11 cellular contexts compared by ENCODE assay signal in genomic region chr10:22259280-22259679, GRCh38. TPM values are rescaled to one million over a fixed set of nuclear protein-coding genes. Genes with fewer than 3 reads are reported as not detected.
DNase-seq lines count a peak whose midpoint lies in the region; ATAC-seq and TF ChIP-seq lines count a peak whose summit lies in the region.
"Had no signal": no experiment of that assay in that cellular context is flagged by ENCODE, and none has a peak within 500 bp of the region (broad histone marks: within the 10 kb centered on the region; RNA-seq: fewer than 3 reads in every experiment).

No MANE protein-coding gene starts in this region.

- H3K4me3 Mint-ChIP-seq in activated naive CD4-positive, alpha-beta T cell treated with anti-CD3 and anti-CD28 coated beads, Interleukin-2, amount 50 U/mL, for 24 hours, result no peak overlapping the region
- no peak overlapping the region for H3K4me3 Mint-ChIP-seq in activated naive CD8-positive, alpha-beta T cell treated with anti-CD3 and anti-CD28 coated beads, Interleukin-2, amount 50 U/mL, for 24 hours
- no peak overlapping the region for H3K4me3 Mint-ChIP-seq in osteocyte (ENCODE audit: unreplicated experiment)

- no peaks in the 10 kb centered on the region for H3K9me3 ChIP-seq in ascending aorta

- intact Hi-C loops in ascending aorta (cut with DNase I), result loop anchor here (10.0 kb wide), 2 partner anchors 456 to 764 kb away; partner anchors contain the start of gene PIP4K2A

- ATAC-seq in activated naive CD8-positive, alpha-beta T cell treated with anti-CD3 and anti-CD28 coated beads, Interleukin-2, amount 50 U/mL, for 24 hours, result peak; percentile 78
- ATAC-seq in GM19397 (IDR thresholded peaks at IDR 0.05; ENCODE audit: unreplicated experiment), result no peak

- peaks cover 34% of the 10 kb centered on the region for H3K4me1 Mint-ChIP-seq in activated naive CD4-positive, alpha-beta T cell treated with anti-CD3 and anti-CD28 coated beads, Interleukin-2, amount 50 U/mL, for 24 hours
- peaks cover 15% of the 10 kb centered on the region for H3K4me1 Mint-ChIP-seq in activated naive CD8-positive, alpha-beta T cell treated with anti-CD3 and anti-CD28 coated beads, Interleukin-2, amount 50 U/mL, for 24 hours
- no peaks in the 10 kb centered on the region for H3K4me1 Mint-ChIP-seq in osteocyte (ENCODE audit: unreplicated experiment)

- no peaks in the 10 kb centered on the region for H3K4me1 ChIP-seq in ascending aorta

- peak overlapping the region; percentile 25 for H3K27ac Mint-ChIP-seq in activated naive CD4-positive, alpha-beta T cell treated with anti-CD3 and anti-CD28 coated beads, Interleukin-2, amount 50 U/mL, for 24 hours
- no peak overlapping the region for H3K27ac Mint-ChIP-seq in activated naive CD8-positive, alpha-beta T cell treated with anti-CD3 and anti-CD28 coated beads, Interleukin-2, amount 50 U/mL, for 24 hours
- no peak overlapping the region for H3K27ac Mint-ChIP-seq in osteocyte (ENCODE audit: unreplicated experiment)

- no peaks in the 10 kb centered on the region for H3K27me3 ChIP-seq in ascending aorta

- H3K27me3 Mint-ChIP-seq in activated naive CD4-positive, alpha-beta T cell treated with anti-CD3 and anti-CD28 coated beads, Interleukin-2, amount 50 U/mL, for 24 hours, result peaks cover 6% of the 10 kb centered on the region
- H3K27me3 Mint-ChIP-seq in activated naive CD8-positive, alpha-beta T cell treated with anti-CD3 and anti-CD28 coated beads, Interleukin-2, amount 50 U/mL, for 24 hours, result peaks cover 38% of the 10 kb centered on the region
- peaks cover 65% of the 10 kb centered on the region for H3K27me3 Mint-ChIP-seq in osteocyte (ENCODE audit: unreplicated experiment)

- H3K36me3 Mint-ChIP-seq in activated naive CD4-positive, alpha-beta T cell treated with anti-CD3 and anti-CD28 coated beads, Interleukin-2, amount 50 U/mL, for 24 hours, result no peaks in the 10 kb centered on the region
- H3K36me3 Mint-ChIP-seq in activated naive CD8-positive, alpha-beta T cell treated with anti-CD3 and anti-CD28 coated beads, Interleukin-2, amount 50 U/mL, for 24 hours (ENCODE audit: low read depth), result no peaks in the 10 kb centered on the region
- H3K36me3 Mint-ChIP-seq in osteocyte (ENCODE audit: unreplicated experiment), result no peaks in the 10 kb centered on the region
- H3K36me3 Mint-ChIP-seq: CD8-positive, alpha-beta memory T cell had no signal

- TF ChIP-seq CTCF in osteocyte (IDR thresholded peaks at IDR 0.05) (peak; percentile 27), ascending aorta (IDR thresholded peaks at IDR 0.05) (peak in 1 of 3 experiments; percentile 16)

- no peaks in the 10 kb centered on the region for H3K9me3 Mint-ChIP-seq in activated naive CD4-positive, alpha-beta T cell treated with anti-CD3 and anti-CD28 coated beads, Interleukin-2, amount 50 U/mL, for 24 hours
- H3K9me3 Mint-ChIP-seq in activated naive CD8-positive, alpha-beta T cell treated with anti-CD3 and anti-CD28 coated beads, Interleukin-2, amount 50 U/mL, for 24 hours, result no peaks in the 10 kb centered on the region
- no peaks in the 10 kb centered on the region for H3K9me3 Mint-ChIP-seq in osteocyte (ENCODE audit: unreplicated experiment)
- H3K9me3 Mint-ChIP-seq: CD8-positive, alpha-beta memory T cell had no signal

- no peaks in the 10 kb centered on the region for H3K36me3 ChIP-seq in ascending aorta

- H3K4me3 ChIP-seq in ascending aorta, result no peak overlapping the region

- no peak for DNase-seq in activated naive CD4-positive, alpha-beta T cell treated with anti-CD3 and anti-CD28 coated beads, Interleukin-2, amount 50 U/mL, for 16 hours
- peak; percentile 12 for DNase-seq in LHCN-M2 (ENCODE audit: low read depth)
- no peak for DNase-seq in activated naive CD8-positive, alpha-beta T cell treated with anti-CD3 and anti-CD28 coated beads, Interleukin-2, amount 50 U/mL, for 24 hours
- DNase-seq in osteocyte (ENCODE audit: extremely low spot score, unreplicated experiment), result no peak
- DNase-seq in ascending aorta (ENCODE audit: low spot score in 2 of 2), result no peak
- DNase-seq in SK-N-DZ (ENCODE audit: low spot score), result no peak
- DNase-seq: effector memory CD4-positive, alpha-beta T cell had no signal

- no peak overlapping the region for H3K27ac ChIP-seq in ascending aorta

RNA-seq across cellular contexts. Expression of gene EBLN1, which starts 41.5 kb away (rescaled TPM):
- 0.26 TPM in 1 of 2 replicates, not detected in the other for total RNA-seq in LHCN-M2 (2014; rRNA removed)
- not detected for polyA plus RNA-seq in LHCN-M2 (2012)
- not detected in 2 replicates for total RNA-seq in osteocyte
- not detected for total RNA-seq in ascending aorta
- not detected in 2 replicates for polyA plus RNA-seq in SK-N-DZ (2014; cell fraction: cytosol; rRNA removed)
- not detected in 2 replicates for polyA plus RNA-seq in SK-N-DZ (2014; cell fraction: nucleus; rRNA removed)
- total RNA-seq: CD8-positive, alpha-beta memory T cell; urinary bladder had no signal
- polyA plus RNA-seq: CD8-positive, alpha-beta memory T cell; urinary bladder had no signal

RNA-seq across cellular contexts. Expression of gene COMMD3, which starts 56.9 kb away (rescaled TPM):
- total RNA-seq in LHCN-M2 (2014; rRNA removed), result 37.5 and 56.6 TPM in 2 replicates
- 59.2 TPM for polyA plus RNA-seq in LHCN-M2 (2012)
- total RNA-seq in osteocyte, result 69.1 and 69.6 TPM in 2 replicates
- total RNA-seq in ascending aorta, result 21.9 TPM
- 178 and 194 TPM in 2 replicates for polyA plus RNA-seq in SK-N-DZ (2014; cell fraction: cytosol; rRNA removed)
- 156 and 210 TPM in 2 replicates for polyA plus RNA-seq in SK-N-DZ (2014; cell fraction: nucleus; rRNA removed)
